1 cellular context compared by ENCODE assay signal in genomic region chr12:52601671-52602070, GRCh38.
TF ChIP-seq lines count a peak whose summit lies in the region.

No MANE protein-coding gene starts in this region.

TF ChIP-seq in H1, 55 proteins besides CTCF, POLR2A, EP300 and RAD21:
- no peak for TF ChIP-seq ATF2 (IDR thresholded peaks at IDR 0.05; ENCODE audit: low read length)
- TF ChIP-seq EZH2 (IDR thresholded peaks at IDR 0.05; ENCODE audit: low read depth, low read length, severe bottlenecking): no peak
- no peak for TF ChIP-seq KDM5A (IDR thresholded peaks at IDR 0.05; ENCODE audit: low read length)
- no peak for TF ChIP-seq CHD1 (IDR thresholded peaks at IDR 0.05; ENCODE audit: low read depth, low read length)
- no peak for TF ChIP-seq CEBPB (IDR thresholded peaks at IDR 0.05; ENCODE audit: low read depth, low read length)
- no peak for TF ChIP-seq ATF3 (IDR thresholded peaks at IDR 0.05; ENCODE audit: insufficient read depth, low read depth, low read length)
- TF ChIP-seq USF2 (IDR thresholded peaks at IDR 0.05; ENCODE audit: low read length): no peak
- no peak for TF ChIP-seq HDAC6 (IDR thresholded peaks at IDR 0.05; ENCODE audit: low read depth, low read length)
- TF ChIP-seq BRCA1 (IDR thresholded peaks at IDR 0.05; ENCODE audit: low read depth, low read length): no peak
